10 cellular contexts compared by ENCODE assay signal in genomic region chr16:24635900-24636610, GRCh38.
DNase-seq lines count a peak whose midpoint lies in the region; ATAC-seq, FAIRE-seq and TF ChIP-seq lines count a peak whose summit lies in the region.
"Had no signal": no experiment of that assay in that cellular context is flagged by ENCODE, and none has a peak within 500 bp of the region (broad histone marks: within the 10 kb centered on the region; RNA-seq: fewer than 3 reads in every experiment).

No MANE protein-coding gene starts in this region.

- TF ChIP-seq POLR2A in GM12892 (IDR thresholded peaks at IDR 0.05; ENCODE audit: low read depth, low read length) = no peak

- H3K36me3 ChIP-seq in kidney epithelial cell (ENCODE audit: control insufficient read depth, insufficient read depth, low read length) (no peaks in the 10 kb centered on the region), aorta (ENCODE audit: control insufficient read depth in 1 of 2, insufficient read depth in 2 of 2, low read length in 1 of 2) (no peaks in the 10 kb centered on the region)

- H3K27ac ChIP-seq in aorta (ENCODE audit: low read depth in 1 of 2, low read length in 2 of 2) = no peak overlapping the region
- H3K27ac ChIP-seq: C4-2B had no signal

- intact Hi-C loops in Right ventricle myocardium inferior (cut with DNase I) = no loop called here
- intact Hi-C loops in cardiac septum (cut with DNase I) = no loop called here
- intact Hi-C loops in aorta (cut with DNase I) = no loop called here

- no peaks in the 10 kb centered on the region for H3K9me3 ChIP-seq in aorta (ENCODE audit: control insufficient read depth, low read length)

- no peak for DNase-seq in Right ventricle myocardium inferior (ENCODE audit: missing footprints)
- DNase-seq in cardiac septum (ENCODE audit: low spot score) = no peak
- peak; percentile 84 for DNase-seq in astrocyte of the spinal cord (ENCODE audit: low read depth, low spot score)
- DNase-seq in kidney epithelial cell (ENCODE audit: low read depth) = peak; percentile 72
- peak; percentile 71 to 85 for DNase-seq in aorta
- DNase-seq in GM12892 (ENCODE audit: insufficient read length) = no peak
- DNase-seq in 8988T = no peak
- no peak for DNase-seq in SIG-M5 (lab: John Stamatoyannopoulos, UW)
- DNase-seq: activated naive CD8-positive, alpha-beta T cell treated with anti-CD3 and anti-CD28 coated beads, Interleukin-2, amount 10 ng/mL, durations not matched to agents 7 days and 5 days had no signal

- H3K4me3 ChIP-seq in astrocyte of the spinal cord (ENCODE audit: low read depth, low read length) (no peak overlapping the region), kidney epithelial cell (ENCODE audit: low read depth, low read length) (no peak overlapping the region), aorta (ENCODE audit: low read length in 2 of 2) (no peak overlapping the region)

- no peaks in the 10 kb centered on the region for H3K27me3 ChIP-seq in kidney epithelial cell (ENCODE audit: control insufficient read depth, insufficient read depth, low read length)
- H3K27me3 ChIP-seq in aorta (ENCODE audit: control insufficient read depth in 1 of 2, insufficient read depth in 2 of 2, low read length in 1 of 2) = no peaks in the 10 kb centered on the region

- no peaks in the 10 kb centered on the region for H3K4me1 ChIP-seq in aorta (ENCODE audit: control insufficient read depth in 1 of 2, insufficient read depth in 2 of 2, low read length in 2 of 2)

- TF ChIP-seq CTCF in astrocyte of the spinal cord (IDR thresholded peaks at IDR 0.05; ENCODE audit: low read depth, low read length) (no peak), kidney epithelial cell (IDR thresholded peaks at IDR 0.05; ENCODE audit: insufficient read depth, low read length, poor library complexity, severe bottlenecking) (no peak)

- 18 to 22% methylated on average over 6 of the region's 6 CpGs for WGBS in aorta, 2 donors

- ATAC-seq in Right ventricle myocardium inferior = peak; percentile 54
- no peak for ATAC-seq in aorta (ENCODE audit: low FRiP score)

- FAIRE-seq in GM12892 (lab: Jason Lieb, UNC) = no peak

- in situ Hi-C loops in astrocyte of the spinal cord (cut with HindIII; ENCODE audit: low sequenced_read_pairs) = no loop called here

Comparison
In these comparisons a context has a peak if more than half of its experiments do, and no peak if none do; other contexts are left out.
1. DNase-seq: peak in astrocyte of the spinal cord (single experiment), kidney epithelial cell (single experiment) and aorta (2 of 2); none in Right ventricle myocardium inferior (single experiment), cardiac septum (single experiment), GM12892 (single experiment), 8988T (single experiment) and SIG-M5 (single experiment).